Comparison of ENCODE assay signal across 37 cellular contexts in the genomic region with DNA sequence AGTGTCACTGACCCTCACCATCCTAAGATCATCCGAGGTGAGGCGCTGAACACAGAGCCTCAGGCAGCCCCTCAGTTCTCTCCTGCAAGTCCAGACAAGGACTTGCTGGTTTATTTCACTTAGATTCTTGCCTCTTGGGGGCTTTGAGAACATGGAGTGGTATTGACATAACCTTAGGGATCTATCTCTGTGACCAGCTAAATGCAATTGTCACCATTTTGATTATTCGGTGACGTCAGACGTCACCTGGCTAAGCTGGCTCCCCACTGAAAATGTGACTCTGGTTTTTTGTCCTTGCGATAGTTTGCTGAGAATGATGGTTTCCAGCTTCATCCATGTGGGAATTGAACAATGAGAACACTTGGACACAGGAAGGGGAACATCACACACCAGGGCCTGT.
"Had no signal": no experiment of that assay in that cellular context is flagged by ENCODE, and none has a peak within 500 bp of the region (broad histone marks: within the 10 kb centered on the region; RNA-seq: fewer than 3 reads in every experiment).

No MANE protein-coding gene starts in this region.

- H3K36me3 ChIP-seq: adrenal gland, esophagus muscularis mucosa, gastrocnemius medialis, heart left ventricle, WERI-Rb-1 had no signal

- H3K9me3 Mint-ChIP-seq: activated CD4-positive, alpha-beta memory T cell treated with anti-CD3 and anti-CD28 coated beads for 36 hours; activated naive CD4-positive, alpha-beta T cell treated with anti-CD3 and anti-CD28 coated beads for 36 hours; activated naive CD4-positive, alpha-beta T cell treated with anti-CD3 and anti-CD28 coated beads, Interleukin-2, amount 50 U/mL, for 24 hours; activated naive CD8-positive, alpha-beta T cell treated with anti-CD3 and anti-CD28 coated beads for 36 hours; activated T-helper 2 cell treated with anti-CD3 and anti-CD28 coated beads, Interferon-gamma antibody, Interleukin-2, Interleukin-4, amounts not matched to agents 10 μg/mL and 5 μg/mL and 100 μg/mL, durations not matched to agents 14 hours and 24 hours and 36 hours; central memory CD8-positive, alpha-beta T cell; dendritic cell treated with granulocyte-macrophage colony-stimulating factor and Interleukin-4, amounts not matched to agents 40 ng/mL and 50 ng/mL, for 4 days; T-helper 2 cell treated with Interferon-gamma antibody and Interleukin-4, amounts not matched to agents 5 μg/mL and 100 μg/mL, for 36 hours had no signal

- H3K36me3 Mint-ChIP-seq: activated CD4-positive, alpha-beta memory T cell treated with anti-CD3 and anti-CD28 coated beads for 36 hours; activated CD8-positive, alpha-beta memory T cell treated with anti-CD3 and anti-CD28 coated beads, Interleukin-2, amount 10 ng/mL, durations not matched to agents 7 days and 5 days; activated naive CD4-positive, alpha-beta T cell treated with anti-CD3 and anti-CD28 coated beads, Interleukin-2, amount 50 U/mL, for 24 hours; activated naive CD8-positive, alpha-beta T cell treated with anti-CD3 and anti-CD28 coated beads for 36 hours had no signal

- H3K9me3 ChIP-seq: adrenal gland, body of pancreas, esophagus muscularis mucosa, gastrocnemius medialis, heart left ventricle had no signal

- H3K4me1 ChIP-seq: body of pancreas, esophagus muscularis mucosa, foreskin keratinocyte, gastrocnemius medialis had no signal

- H3K4me1 Mint-ChIP-seq: activated CD4-positive, alpha-beta T cell treated with anti-CD3 and anti-CD28 coated beads for 36 hours; activated CD8-positive, alpha-beta memory T cell treated with anti-CD3 and anti-CD28 coated beads, Interleukin-2, amount 10 ng/mL, durations not matched to agents 7 days and 5 days; central memory CD8-positive, alpha-beta T cell had no signal

- H3K4me3 Mint-ChIP-seq: activated CD4-positive, alpha-beta memory T cell treated with anti-CD3 and anti-CD28 coated beads for 36 hours; activated CD4-positive, alpha-beta T cell treated with anti-CD3 and anti-CD28 coated beads for 36 hours; activated CD4-positive, alpha-beta T cell treated with anti-CD3 and anti-CD28 coated beads, Interleukin-2, amount 10 ng/mL, durations not matched to agents 24 days and 14 days; activated CD8-positive, alpha-beta memory T cell treated with anti-CD3 and anti-CD28 coated beads, Interleukin-2, amount 10 ng/mL, durations not matched to agents 7 days and 5 days; activated CD8-positive, alpha-beta T cell treated with anti-CD3 and anti-CD28 coated beads, Interleukin-2, amount 10 ng/mL, durations not matched to agents 7 days and 5 days; activated naive CD4-positive, alpha-beta T cell treated with anti-CD3 and anti-CD28 coated beads for 36 hours; activated naive CD4-positive, alpha-beta T cell treated with anti-CD3 and anti-CD28 coated beads, Interleukin-2, amount 50 U/mL, for 24 hours; activated naive CD8-positive, alpha-beta T cell treated with anti-CD3 and anti-CD28 coated beads for 36 hours; activated naive CD8-positive, alpha-beta T cell treated with anti-CD3 and anti-CD28 coated beads, Interleukin-2, amount 50 U/mL, for 24 hours; activated T-helper 1 cell treated with anti-CD3 and anti-CD28 coated beads, Interleukin-12 subunit alpha, Interleukin-12 subunit beta, Interleukin-2, Interleukin-4 antibody, amounts not matched to agents 30 ng/mL and 10 ng/mL and 1 ng/mL, durations not matched to agents 14 hours and 24 hours and 36 hours; central memory CD8-positive, alpha-beta T cell; dendritic cell treated with granulocyte-macrophage colony-stimulating factor and Interleukin-4, amounts not matched to agents 40 ng/mL and 50 ng/mL, for 4 days; T-helper 17 cell; T-helper 2 cell treated with Interferon-gamma antibody and Interleukin-4, amounts not matched to agents 5 μg/mL and 100 μg/mL, for 36 hours had no signal

- H3K4me3 ChIP-seq: adrenal gland, body of pancreas, coronary artery, dorsolateral prefrontal cortex, esophagus muscularis mucosa, gastrocnemius medialis, heart left ventricle had no signal

- H3K27ac ChIP-seq: adrenal gland, body of pancreas, coronary artery, dorsolateral prefrontal cortex, esophagus muscularis mucosa, foreskin keratinocyte, gastrocnemius medialis, heart left ventricle, WERI-Rb-1 had no signal

- DNase-seq: activated CD4-positive, alpha-beta memory T cell treated with anti-CD3 and anti-CD28 coated beads for 36 hours; activated CD4-positive, alpha-beta T cell treated with anti-CD3 and anti-CD28 coated beads for 36 hours; activated CD4-positive, alpha-beta T cell treated with anti-CD3 and anti-CD28 coated beads, Interleukin-2, amount 10 ng/mL, durations not matched to agents 24 days and 14 days; activated CD4-positive, CD25-positive, alpha-beta regulatory T cell; activated CD4-positive, CD25-positive, alpha-beta regulatory T cell treated with anti-CD3 and anti-CD28 coated beads, Interleukin-2, amount 50 U/mL, for 72 hours; activated CD8-positive, alpha-beta memory T cell treated with anti-CD3 and anti-CD28 coated beads, Interleukin-2, amount 10 ng/mL, durations not matched to agents 7 days and 5 days; activated CD8-positive, alpha-beta memory T cell treated with anti-CD3 and anti-CD28 coated beads, Interleukin-2, amount 50 U/mL, for 4 hours; activated CD8-positive, alpha-beta T cell treated with anti-CD3 and anti-CD28 coated beads, Interleukin-2, amount 10 ng/mL, durations not matched to agents 7 days and 5 days; activated effector memory CD4-positive, alpha-beta T cell treated with anti-CD3 and anti-CD28 coated beads, Interleukin-2, amount 50 U/mL, for 16 hours; activated naive CD4-positive, alpha-beta T cell treated with anti-CD3 and anti-CD28 coated beads for 36 hours; activated naive CD8-positive, alpha-beta T cell treated with anti-CD3 and anti-CD28 coated beads for 36 hours; activated naive CD8-positive, alpha-beta T cell treated with anti-CD3 and anti-CD28 coated beads, Interleukin-2, amount 50 U/mL, for 24 hours; activated T-cell treated with anti-CD3 and anti-CD28 coated beads, Interleukin-2, amount 50 U/mL, for 1 hour; activated T-cell treated with anti-CD3 and anti-CD28 coated beads, Interleukin-2, amount 50 U/mL, for 48 hours; adrenal gland; amygdala; aorta; body of pancreas; dorsolateral prefrontal cortex; effector memory CD4-positive, alpha-beta T cell; erythroblast; foreskin keratinocyte; gastrocnemius medialis; glutamatergic neuron; heart left ventricle; T-helper 1 cell; T-helper 17 cell; T1000; WERI-Rb-1 had no signal

- ATAC-seq: activated CD4-positive, alpha-beta T cell treated with anti-CD3 and anti-CD28 coated beads for 36 hours; activated CD8-positive, alpha-beta memory T cell treated with anti-CD3 and anti-CD28 coated beads, Interleukin-2, amount 10 ng/mL, durations not matched to agents 7 days and 5 days; activated CD8-positive, alpha-beta T cell treated with anti-CD3 and anti-CD28 coated beads, Interleukin-2, amount 10 ng/mL, durations not matched to agents 7 days and 5 days; activated naive CD8-positive, alpha-beta T cell treated with anti-CD3 and anti-CD28 coated beads, Interleukin-2, amount 50 U/mL, for 24 hours; body of pancreas; foreskin keratinocyte; gastrocnemius medialis; heart left ventricle; T-helper 17 cell had no signal

- H3K27me3 ChIP-seq: adrenal gland, body of pancreas, esophagus muscularis mucosa, foreskin keratinocyte, gastrocnemius medialis, heart left ventricle had no signal

- H3K27ac Mint-ChIP-seq: activated CD4-positive, alpha-beta memory T cell treated with anti-CD3 and anti-CD28 coated beads for 36 hours; activated CD4-positive, alpha-beta T cell treated with anti-CD3 and anti-CD28 coated beads for 36 hours; activated CD4-positive, alpha-beta T cell treated with anti-CD3 and anti-CD28 coated beads, Interleukin-2, amount 10 ng/mL, durations not matched to agents 24 days and 14 days; activated CD8-positive, alpha-beta memory T cell treated with anti-CD3 and anti-CD28 coated beads, Interleukin-2, amount 10 ng/mL, durations not matched to agents 7 days and 5 days; activated CD8-positive, alpha-beta T cell treated with anti-CD3 and anti-CD28 coated beads, Interleukin-2, amount 10 ng/mL, durations not matched to agents 7 days and 5 days; activated naive CD4-positive, alpha-beta T cell treated with anti-CD3 and anti-CD28 coated beads for 36 hours; activated naive CD4-positive, alpha-beta T cell treated with anti-CD3 and anti-CD28 coated beads, Interleukin-2, amount 50 U/mL, for 24 hours; activated naive CD8-positive, alpha-beta T cell treated with anti-CD3 and anti-CD28 coated beads for 36 hours; activated naive CD8-positive, alpha-beta T cell treated with anti-CD3 and anti-CD28 coated beads, Interleukin-2, amount 50 U/mL, for 24 hours; activated T-helper 1 cell treated with anti-CD3 and anti-CD28 coated beads, Interleukin-12 subunit alpha, Interleukin-12 subunit beta, Interleukin-2, Interleukin-4 antibody, amounts not matched to agents 30 ng/mL and 10 ng/mL and 1 ng/mL, durations not matched to agents 14 hours and 24 hours and 36 hours; activated T-helper 2 cell treated with anti-CD3 and anti-CD28 coated beads, Interferon-gamma antibody, Interleukin-2, Interleukin-4, amounts not matched to agents 10 μg/mL and 5 μg/mL and 100 μg/mL, durations not matched to agents 14 hours and 24 hours and 36 hours; dendritic cell treated with granulocyte-macrophage colony-stimulating factor and Interleukin-4, amounts not matched to agents 40 ng/mL and 50 ng/mL, for 4 days; T-helper 17 cell; T-helper 2 cell treated with Interferon-gamma antibody and Interleukin-4, amounts not matched to agents 5 μg/mL and 100 μg/mL, for 36 hours had no signal

- H3K27me3 Mint-ChIP-seq: activated CD4-positive, alpha-beta memory T cell treated with anti-CD3 and anti-CD28 coated beads for 36 hours; activated CD4-positive, alpha-beta T cell treated with anti-CD3 and anti-CD28 coated beads for 36 hours; activated naive CD4-positive, alpha-beta T cell treated with anti-CD3 and anti-CD28 coated beads, Interleukin-2, amount 50 U/mL, for 24 hours; activated naive CD8-positive, alpha-beta T cell treated with anti-CD3 and anti-CD28 coated beads for 36 hours; activated naive CD8-positive, alpha-beta T cell treated with anti-CD3 and anti-CD28 coated beads, Interleukin-2, amount 50 U/mL, for 24 hours; central memory CD8-positive, alpha-beta T cell; dendritic cell treated with granulocyte-macrophage colony-stimulating factor and Interleukin-4, amounts not matched to agents 40 ng/mL and 50 ng/mL, for 4 days; T-helper 17 cell had no signal
